In genomic region chr11:120248551-120249278, GRCh38 we compare ENCODE assay signal across 9 cellular contexts. TPM values are rescaled to one million over a fixed set of nuclear protein-coding genes. Genes with fewer than 3 reads are reported as not detected.
DNase-seq lines count a peak whose midpoint lies in the region; ATAC-seq lines count a peak whose summit lies in the region.
"Had no signal": no experiment of that assay in that cellular context is flagged by ENCODE, and none has a peak within 500 bp of the region (broad histone marks: within the 10 kb centered on the region; RNA-seq: fewer than 3 reads in every experiment).

No MANE protein-coding gene starts in this region.

- H3K4me3 Mint-ChIP-seq in activated naive CD4-positive, alpha-beta T cell treated with anti-CD3 and anti-CD28 coated beads for 36 hours = no peak overlapping the region
- H3K4me3 Mint-ChIP-seq in activated T-helper 1 cell treated with anti-CD3 and anti-CD28 coated beads, Interleukin-12 subunit alpha, Interleukin-12 subunit beta, Interleukin-2, Interleukin-4 antibody, amounts not matched to agents 30 ng/mL and 10 ng/mL and 1 ng/mL, durations not matched to agents 14 hours and 24 hours and 36 hours = peak overlapping the region; percentile 69
- peak overlapping the region; percentile 39 for H3K4me3 Mint-ChIP-seq in stimulated activated naive CD8-positive, alpha-beta T cell treated with anti-CD3 and anti-CD28 coated beads, Interleukin-15, Interleukin-2, amounts not matched to agents 100 ng/mL and 50 ng/mL, for 24 hours
- H3K4me3 Mint-ChIP-seq: CD8-positive, alpha-beta T cell had no signal

- peak overlapping the region; percentile 78 for H3K27ac Mint-ChIP-seq in activated naive CD4-positive, alpha-beta T cell treated with anti-CD3 and anti-CD28 coated beads for 36 hours
- peak overlapping the region; percentile 84 for H3K27ac Mint-ChIP-seq in activated T-helper 1 cell treated with anti-CD3 and anti-CD28 coated beads, Interleukin-12 subunit alpha, Interleukin-12 subunit beta, Interleukin-2, Interleukin-4 antibody, amounts not matched to agents 30 ng/mL and 10 ng/mL and 1 ng/mL, durations not matched to agents 14 hours and 24 hours and 36 hours
- H3K27ac Mint-ChIP-seq in stimulated activated naive CD8-positive, alpha-beta T cell treated with anti-CD3 and anti-CD28 coated beads, Interleukin-15, Interleukin-2, amounts not matched to agents 100 ng/mL and 50 ng/mL, for 24 hours = no peak overlapping the region
- H3K27ac Mint-ChIP-seq: CD8-positive, alpha-beta T cell had no signal

- peaks cover 42% of the 10 kb centered on the region for H3K4me1 Mint-ChIP-seq in activated naive CD4-positive, alpha-beta T cell treated with anti-CD3 and anti-CD28 coated beads for 36 hours (ENCODE audit: low read depth)
- H3K4me1 Mint-ChIP-seq in activated T-helper 1 cell treated with anti-CD3 and anti-CD28 coated beads, Interleukin-12 subunit alpha, Interleukin-12 subunit beta, Interleukin-2, Interleukin-4 antibody, amounts not matched to agents 30 ng/mL and 10 ng/mL and 1 ng/mL, durations not matched to agents 14 hours and 24 hours and 36 hours (ENCODE audit: low read depth) = peaks cover 65% of the 10 kb centered on the region
- peaks cover 40% of the 10 kb centered on the region for H3K4me1 Mint-ChIP-seq in stimulated activated naive CD8-positive, alpha-beta T cell treated with anti-CD3 and anti-CD28 coated beads, Interleukin-15, Interleukin-2, amounts not matched to agents 100 ng/mL and 50 ng/mL, for 24 hours (ENCODE audit: low read depth)

- H3K36me3 Mint-ChIP-seq in activated naive CD4-positive, alpha-beta T cell treated with anti-CD3 and anti-CD28 coated beads for 36 hours (ENCODE audit: low read depth) = no peaks in the 10 kb centered on the region
- H3K36me3 Mint-ChIP-seq in activated T-helper 1 cell treated with anti-CD3 and anti-CD28 coated beads, Interleukin-12 subunit alpha, Interleukin-12 subunit beta, Interleukin-2, Interleukin-4 antibody, amounts not matched to agents 30 ng/mL and 10 ng/mL and 1 ng/mL, durations not matched to agents 14 hours and 24 hours and 36 hours (ENCODE audit: low read depth) = peaks cover 2% of the 10 kb centered on the region
- no peaks in the 10 kb centered on the region for H3K36me3 Mint-ChIP-seq in stimulated activated naive CD8-positive, alpha-beta T cell treated with anti-CD3 and anti-CD28 coated beads, Interleukin-15, Interleukin-2, amounts not matched to agents 100 ng/mL and 50 ng/mL, for 24 hours (ENCODE audit: low read depth)
- H3K36me3 Mint-ChIP-seq: CD8-positive, alpha-beta T cell had no signal

- ATAC-seq in HG03442 (IDR thresholded peaks at IDR 0.05; ENCODE audit: unreplicated experiment) = peak; percentile 70
- ATAC-seq: CD8-positive, alpha-beta T cell had no signal

- CTCF ChIA-PET in activated naive CD4-positive, alpha-beta T cell treated with anti-CD3 and anti-CD28 coated beads for 36 hours (lab: Charles Lee) = interaction anchor here (1.3 to 2.6 kb wide), 4 partner anchors 13 to 54 kb away, joined by 3 to 15 read pairs (median 10); no protein-coding TSS in a partner anchor

- H3K27me3 Mint-ChIP-seq in activated naive CD4-positive, alpha-beta T cell treated with anti-CD3 and anti-CD28 coated beads for 36 hours (ENCODE audit: low read depth) = peaks cover 64% of the 10 kb centered on the region
- peaks cover 48% of the 10 kb centered on the region for H3K27me3 Mint-ChIP-seq in activated T-helper 1 cell treated with anti-CD3 and anti-CD28 coated beads, Interleukin-12 subunit alpha, Interleukin-12 subunit beta, Interleukin-2, Interleukin-4 antibody, amounts not matched to agents 30 ng/mL and 10 ng/mL and 1 ng/mL, durations not matched to agents 14 hours and 24 hours and 36 hours (ENCODE audit: insufficient read depth)
- H3K27me3 Mint-ChIP-seq in stimulated activated naive CD8-positive, alpha-beta T cell treated with anti-CD3 and anti-CD28 coated beads, Interleukin-15, Interleukin-2, amounts not matched to agents 100 ng/mL and 50 ng/mL, for 24 hours = peaks cover 72% of the 10 kb centered on the region

- intact Hi-C loops in activated naive CD4-positive, alpha-beta T cell treated with anti-CD3 and anti-CD28 coated beads for 36 hours (cut with micrococcal nuclease) = loop anchor here (1.0 to 10.0 kb wide), 3 partner anchors 38 to 1216 kb away; partner anchors contain the start of gene ARHGEF12
- intact Hi-C loops in activated T-helper 1 cell treated with anti-CD3 and anti-CD28 coated beads, Interleukin-12 subunit alpha, Interleukin-12 subunit beta, Interleukin-2, Interleukin-4 antibody, amounts not matched to agents 30 ng/mL and 10 ng/mL and 1 ng/mL, durations not matched to agents 14 hours and 24 hours and 36 hours (cut with micrococcal nuclease) = loop anchor here (1.0 to 2.0 kb wide), 4 partner anchors 13 to 96 kb away; partner anchors contain the start of gene ARHGEF12

- no peaks in the 10 kb centered on the region for H3K9me3 Mint-ChIP-seq in activated naive CD4-positive, alpha-beta T cell treated with anti-CD3 and anti-CD28 coated beads for 36 hours
- H3K9me3 Mint-ChIP-seq in activated T-helper 1 cell treated with anti-CD3 and anti-CD28 coated beads, Interleukin-12 subunit alpha, Interleukin-12 subunit beta, Interleukin-2, Interleukin-4 antibody, amounts not matched to agents 30 ng/mL and 10 ng/mL and 1 ng/mL, durations not matched to agents 14 hours and 24 hours and 36 hours = peaks cover 3% of the 10 kb centered on the region
- no peaks in the 10 kb centered on the region for H3K9me3 Mint-ChIP-seq in stimulated activated naive CD8-positive, alpha-beta T cell treated with anti-CD3 and anti-CD28 coated beads, Interleukin-15, Interleukin-2, amounts not matched to agents 100 ng/mL and 50 ng/mL, for 24 hours
- H3K9me3 Mint-ChIP-seq: CD8-positive, alpha-beta T cell had no signal

- peak; percentile 42 for DNase-seq in activated naive CD4-positive, alpha-beta T cell treated with anti-CD3 and anti-CD28 coated beads for 36 hours
- no peak for DNase-seq in activated naive CD4-positive, alpha-beta T cell treated with anti-CD3 and anti-CD28 coated beads, Interleukin-2, amount 50 U/mL, for 16 hours
- peak; percentile 25 for DNase-seq in activated T-helper 1 cell treated with anti-CD3 and anti-CD28 coated beads, Interleukin-12 subunit alpha, Interleukin-12 subunit beta, Interleukin-2, Interleukin-4 antibody, amounts not matched to agents 30 ng/mL and 10 ng/mL and 1 ng/mL, durations not matched to agents 14 hours and 24 hours and 36 hours (ENCODE audit: low spot score)
- no peak for DNase-seq in COLO668 (lab: John Stamatoyannopoulos, UW; ENCODE audit: unreplicated experiment)
- no peak for DNase-seq in Ammon's horn (ENCODE audit: low spot score)
- no peak for DNase-seq in epidermal melanocyte (ENCODE audit: insufficient read length, low spot score)
- DNase-seq: CD8-positive, alpha-beta T cell had no signal

RNA-seq across cellular contexts. Expression of gene POU2F3, which starts 8.8 kb away (rescaled TPM):
- not detected for total RNA-seq in activated naive CD4-positive, alpha-beta T cell treated with anti-CD3 and anti-CD28 coated beads for 36 hours
- 0.36 TPM in 1 of 2 replicates, not detected in the other for total RNA-seq in activated T-helper 1 cell treated with anti-CD3 and anti-CD28 coated beads, Interleukin-12 subunit alpha, Interleukin-12 subunit beta, Interleukin-2, Interleukin-4 antibody, amounts not matched to agents 30 ng/mL and 10 ng/mL and 1 ng/mL, durations not matched to agents 14 hours and 24 hours and 36 hours
- total RNA-seq: CD8-positive, alpha-beta T cell had no signal

RNA-seq across cellular contexts. Expression of gene OAF, which starts 37.9 kb away (rescaled TPM):
- total RNA-seq in activated naive CD4-positive, alpha-beta T cell treated with anti-CD3 and anti-CD28 coated beads for 36 hours = 1 to 10 TPM; 1.5 to 1.6 TPM
- total RNA-seq in activated T-helper 1 cell treated with anti-CD3 and anti-CD28 coated beads, Interleukin-12 subunit alpha, Interleukin-12 subunit beta, Interleukin-2, Interleukin-4 antibody, amounts not matched to agents 30 ng/mL and 10 ng/mL and 1 ng/mL, durations not matched to agents 14 hours and 24 hours and 36 hours = 6.7 and 7.3 TPM in 2 replicates

Comparison
In these comparisons a context has a peak if more than half of its experiments do, and no peak if none do; other contexts are left out.
1. DNase-seq: peak in activated naive CD4-positive, alpha-beta T cell treated with anti-CD3 and anti-CD28 coated beads for 36 hours (single experiment) and activated T-helper 1 cell treated with anti-CD3 and anti-CD28 coated beads, Interleukin-12 subunit alpha, Interleukin-12 subunit beta, Interleukin-2, Interleukin-4 antibody, amounts not matched to agents 30 ng/mL and 10 ng/mL and 1 ng/mL, durations not matched to agents 14 hours and 24 hours and 36 hours (single experiment); none in activated naive CD4-positive, alpha-beta T cell treated with anti-CD3 and anti-CD28 coated beads, Interleukin-2, amount 50 U/mL, for 16 hours (single experiment), COLO668 (single experiment), Ammon's horn (single experiment) and epidermal melanocyte (single experiment).